15 cellular contexts compared by ENCODE assay signal in the genomic region with DNA sequence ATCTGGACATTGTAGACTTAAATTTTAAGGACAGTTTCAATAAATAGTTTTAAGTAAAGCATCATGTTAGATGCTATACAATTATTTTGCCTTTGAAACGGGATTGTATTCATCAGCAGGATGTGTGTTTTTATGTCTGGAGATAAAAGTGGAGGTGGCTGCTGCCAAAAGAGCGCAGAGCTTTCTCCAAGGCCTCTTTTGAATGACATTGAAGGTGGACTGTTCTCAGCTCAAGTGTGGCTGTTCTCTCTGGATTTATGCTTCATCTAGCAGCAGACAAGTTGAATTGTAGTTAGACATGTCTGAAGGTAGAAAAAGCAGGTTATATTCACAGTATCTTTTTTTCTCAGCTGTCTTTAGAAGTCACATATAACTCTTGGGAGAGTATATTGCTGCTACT.
A peak's percentile ranks its signal among the peaks of the same experiment; 100 is the strongest.
DNase-seq lines count a peak whose midpoint lies in the region; ATAC-seq and TF ChIP-seq lines count a peak whose summit lies in the region.
"Had no signal": no experiment of that assay in that cellular context is flagged by ENCODE, and none has a peak within 500 bp of the region (broad histone marks: within the 10 kb centered on the region; RNA-seq: fewer than 3 reads in every experiment).

No MANE protein-coding gene starts in this region.

- intact Hi-C loops in IMR-90 (cut with micrococcal nuclease): no loop called here
- intact Hi-C loops in activated CD4-positive, alpha-beta T cell treated with anti-CD3 and anti-CD28 coated beads, Interleukin-2, amount 10 ng/mL, durations not matched to agents 24 days and 14 days (cut with micrococcal nuclease): no loop called here

- no peak for TF ChIP-seq POLR2A in IMR-90 (IDR thresholded peaks at IDR 0.05; ENCODE audit: low read depth, low read length)

- no CpG with 5 or more reads among the region's 2 CpGs for whole genome bisulfite sequencing in IMR-90 (ENCODE audit: extremely low coverage in 2 of 2, insufficient read length in 1 of 2), 2 experiments

- TF ChIP-seq RAD21 in IMR-90 (IDR thresholded peaks at IDR 0.05; ENCODE audit: low read length): no peak

- H3K4me3 Mint-ChIP-seq in WTC11: no peak overlapping the region
- H3K4me3 Mint-ChIP-seq in activated CD4-positive, alpha-beta T cell treated with anti-CD3 and anti-CD28 coated beads, Interleukin-2, amount 10 ng/mL, durations not matched to agents 24 days and 14 days: no peak overlapping the region
- H3K4me3 Mint-ChIP-seq: CD4-positive, alpha-beta memory T cell; H9 had no signal

- no peak overlapping the region for H3K18ac ChIP-seq in IMR-90 (ENCODE audit: low read depth, low read length)

- H3K27me3 ChIP-seq in IMR-90 (ENCODE audit: control insufficient read depth, insufficient read depth, low read length): no peaks in the 10 kb centered on the region

- H3K4me2 ChIP-seq in IMR-90 (ENCODE audit: low read depth, low read length): no peak overlapping the region

- no peaks in the 10 kb centered on the region for H3K9me3 ChIP-seq in IMR-90 (ENCODE audit: control insufficient read depth, insufficient read depth, low read length)

- no peak overlapping the region for H2AK5ac ChIP-seq in IMR-90 (ENCODE audit: low read depth, low read length)

- BruUV-seq in IMR-90 (replicated peaks; lab: Mats Ljungman, UMichigan): no TSS peak

- POLR2A ChIA-PET in IMR-90 (lab: Charles Lee; ENCODE audit: unreplicated experiment): no interaction called here
- POLR2A ChIA-PET in WTC11 (lab: Charles Lee): no interaction called here

- H3K23ac ChIP-seq in IMR-90 (ENCODE audit: low read depth, low read length): no peak overlapping the region

- H3K56ac ChIP-seq in IMR-90 (ENCODE audit: extremely low read depth, insufficient read depth, low read length): no peak overlapping the region

- no peaks in the 10 kb centered on the region for H3K27me3 Mint-ChIP-seq in WTC11 (ENCODE audit: low read depth)
- H3K27me3 Mint-ChIP-seq in activated CD4-positive, alpha-beta T cell treated with anti-CD3 and anti-CD28 coated beads, Interleukin-2, amount 10 ng/mL, durations not matched to agents 24 days and 14 days: no peaks in the 10 kb centered on the region
- H3K27me3 Mint-ChIP-seq: CD4-positive, alpha-beta memory T cell had no signal

- dilution Hi-C loops in IMR-90 (cut with HindIII; ENCODE audit: low sequenced_read_pairs, unreplicated experiment): no loop called here

- peak overlapping the region; percentile 58 for H3K27ac Mint-ChIP-seq in WTC11
- H3K27ac Mint-ChIP-seq in activated CD4-positive, alpha-beta T cell treated with anti-CD3 and anti-CD28 coated beads, Interleukin-2, amount 10 ng/mL, durations not matched to agents 24 days and 14 days: no peak overlapping the region
- H3K27ac Mint-ChIP-seq: CD4-positive, alpha-beta memory T cell had no signal

- no peak overlapping the region for H3K14ac ChIP-seq in IMR-90 (replicated peaks; ENCODE audit: low read depth, low read length)

- no peak overlapping the region for H3K27ac ChIP-seq in IMR-90 (ENCODE audit: insufficient read depth, low read length)
- H3K27ac ChIP-seq: GM23248 had no signal

- no peak overlapping the region for H3K4ac ChIP-seq in IMR-90 (ENCODE audit: low read depth, low read length)

- in situ Hi-C loops in IMR-90 (cut with MboI; ENCODE audit: low sequenced_read_pairs): no loop called here

- H2BK5ac ChIP-seq in IMR-90 (ENCODE audit: low read depth, low read length, poor library complexity, severe bottlenecking): no peak overlapping the region

- H4K5ac ChIP-seq in IMR-90 (ENCODE audit: low read depth, low read length): no peak overlapping the region

- H3K4me1 Mint-ChIP-seq in WTC11: peaks cover 19% of the 10 kb centered on the region
- no peaks in the 10 kb centered on the region for H3K4me1 Mint-ChIP-seq in activated CD4-positive, alpha-beta T cell treated with anti-CD3 and anti-CD28 coated beads, Interleukin-2, amount 10 ng/mL, durations not matched to agents 24 days and 14 days
- H3K4me1 Mint-ChIP-seq: CD4-positive, alpha-beta memory T cell had no signal

- no peaks in the 10 kb centered on the region for H3K9me1 ChIP-seq in IMR-90 (ENCODE audit: insufficient read depth, low read length)

- peaks cover 3% of the 10 kb centered on the region for H3K4me1 ChIP-seq in IMR-90 (ENCODE audit: control insufficient read depth, insufficient read depth, low read length)

- no peak overlapping the region for H2BK15ac ChIP-seq in IMR-90 (ENCODE audit: low read depth, low read length)

- H2BK20ac ChIP-seq in IMR-90 (ENCODE audit: low read depth, low read length): no peak overlapping the region

- no peak overlapping the region for H3K9ac ChIP-seq in IMR-90 (ENCODE audit: low read depth, low read length)
- H3K9ac ChIP-seq: GM23248 had no signal

- no peaks in the 10 kb centered on the region for H4K20me1 ChIP-seq in IMR-90 (ENCODE audit: insufficient read depth, low read length)

- ATAC-seq in IMR-90 (ENCODE audit: low read depth): no peak
- ATAC-seq in WTC11: no peak
- ATAC-seq in GM21529 (IDR thresholded peaks at IDR 0.05; ENCODE audit: unreplicated experiment): no peak
- ATAC-seq: HCT116 had no signal

- no peaks in the 10 kb centered on the region for H3K36me3 ChIP-seq in IMR-90 (ENCODE audit: control insufficient read depth, insufficient read depth, low read length)

- no peak for DNase-seq in IMR-90
- no peak for DNase-seq in WTC11 (ENCODE audit: low spot score)
- peak; percentile 44 for DNase-seq in putamen (ENCODE audit: low spot score)
- DNase-seq in activated CD4-positive, alpha-beta T cell treated with anti-CD3 and anti-CD28 coated beads, Interleukin-2, amount 10 ng/mL, durations not matched to agents 24 days and 14 days: no peak
- DNase-seq in cortex of kidney (lab: John Stamatoyannopoulos, UW): no peak
- DNase-seq: C1 segment of cervical spinal cord; Calu3; CD4-positive, alpha-beta memory T cell; COR-L47; DMS53; DND-41; GM23248; H9 had no signal

- TF ChIP-seq CTCF in IMR-90 (conservative IDR thresholded peaks at IDR 0.05; ENCODE audit: low read depth, low read length) (no peak), WTC11 (IDR thresholded peaks at IDR 0.05) (no peak)

- H4K91ac ChIP-seq in IMR-90 (ENCODE audit: insufficient read depth, low read depth, low read length): no peak overlapping the region

- no peak overlapping the region for H2AFZ ChIP-seq in IMR-90 (replicated peaks; ENCODE audit: low read length, poor library complexity)
- H2AFZ ChIP-seq: GM23248 had no signal

- CTCF ChIA-PET in IMR-90 (lab: Yijun Ruan, JAX): interaction anchor here (0.7 to 1.1 kb wide), 2 partner anchors 67 to 779 kb away, joined by 3 read pairs; no protein-coding TSS in a partner anchor
- CTCF ChIA-PET in WTC11 (lab: Charles Lee): interaction anchor here (1.1 kb wide), 1 partner anchor 742 kb away, joined by 3 read pairs; no protein-coding TSS in a partner anchor

- no peak overlapping the region for H2AK9ac ChIP-seq in IMR-90 (replicated peaks; ENCODE audit: low read depth, low read length, poor library complexity)

- H2BK120ac ChIP-seq in IMR-90 (ENCODE audit: low read depth, low read length): 0 out of 2 replicates have a peak overlapping the region, but pooled peaks have one; percentile 14

- no peak overlapping the region for H4K8ac ChIP-seq in IMR-90 (ENCODE audit: low read depth in 2 of 2, low read length in 2 of 2)

- H3K4me3 ChIP-seq in IMR-90 (ENCODE audit: insufficient read depth, low read depth, low read length): no peak overlapping the region
- H3K4me3 ChIP-seq: GM23248 had no signal

- H3K79me1 ChIP-seq in IMR-90 (ENCODE audit: low read depth in 1 of 2, low read length in 2 of 2): no peaks in the 10 kb centered on the region

- H3K36me3 Mint-ChIP-seq in WTC11: no peaks in the 10 kb centered on the region
- H3K36me3 Mint-ChIP-seq in activated CD4-positive, alpha-beta T cell treated with anti-CD3 and anti-CD28 coated beads, Interleukin-2, amount 10 ng/mL, durations not matched to agents 24 days and 14 days (ENCODE audit: low read depth): no peaks in the 10 kb centered on the region
- H3K36me3 Mint-ChIP-seq: CD4-positive, alpha-beta memory T cell had no signal

- peaks cover 12% of the 10 kb centered on the region for H3K9me3 Mint-ChIP-seq in WTC11
- peaks cover 6% of the 10 kb centered on the region for H3K9me3 Mint-ChIP-seq in activated CD4-positive, alpha-beta T cell treated with anti-CD3 and anti-CD28 coated beads, Interleukin-2, amount 10 ng/mL, durations not matched to agents 24 days and 14 days
- H3K9me3 Mint-ChIP-seq: H9 had no signal

TF ChIP-seq in IMR-90, 13 proteins besides CTCF, POLR2A, EP300 and RAD21:
- no peak for TF ChIP-seq FOS (IDR thresholded peaks at IDR 0.05; ENCODE audit: low read depth, low read length)
- no peak for TF ChIP-seq CEBPB (IDR thresholded peaks at IDR 0.05; ENCODE audit: low read depth, low read length)
- no peak for TF ChIP-seq NFE2L2 (IDR thresholded peaks at IDR 0.05; ENCODE audit: low read depth, low read length)
- TF ChIP-seq CHD1 (IDR thresholded peaks at IDR 0.05; ENCODE audit: low read depth, low read length): no peak
- no peak for TF ChIP-seq MXI1 (IDR thresholded peaks at IDR 0.05; ENCODE audit: borderline replicate concordance, low read depth, low read length)
- no peak for TF ChIP-seq SMC3 (IDR thresholded peaks at IDR 0.05; ENCODE audit: low read depth, low read length)
- no peak for TF ChIP-seq RFX5 (IDR thresholded peaks at IDR 0.05; ENCODE audit: low read depth, low read length)
- TF ChIP-seq MAZ (IDR thresholded peaks at IDR 0.05; ENCODE audit: borderline replicate concordance, low read depth, low read length): no peak
- no peak for TF ChIP-seq RCOR1 (IDR thresholded peaks at IDR 0.05; ENCODE audit: insufficient replicate concordance, low read length)
- no peak for TF ChIP-seq MAFK (IDR thresholded peaks at IDR 0.05; ENCODE audit: low read depth, low read length)
- no peak for TF ChIP-seq BHLHE40 (IDR thresholded peaks at IDR 0.05; ENCODE audit: low read depth, low read length)

TF ChIP-seq in WTC11, 78 proteins besides CTCF, POLR2A, EP300 and RAD21 (continues in another document):
- TF ChIP-seq TEAD4 (CRISPR knock-in tag; IDR thresholded peaks at IDR 0.05) (no peak), NR3C1 (CRISPR knock-in tag; conservative IDR thresholded peaks at IDR 0.05; ENCODE audit: low read depth) (no peak)
